ENCODE assay signal across 1 cellular context in genomic region chr11:9571071-9571765, GRCh38.
TF ChIP-seq lines count a peak whose summit lies in the region.

No MANE protein-coding gene starts in this region.

TF ChIP-seq in GM23338, 12 proteins besides CTCF, POLR2A, EP300 and RAD21 (continued from another document):
- TF ChIP-seq ZNF462 (CRISPR knock-in tag; IDR thresholded peaks at IDR 0.05): no peak
- no peak for TF ChIP-seq REST (IDR thresholded peaks at IDR 0.05; ENCODE audit: unreplicated experiment)
- TF ChIP-seq STAT1 (IDR thresholded peaks at IDR 0.05; ENCODE audit: unreplicated experiment): no peak
- no peak for TF ChIP-seq EZH2phosphoT487 (IDR thresholded peaks at IDR 0.05; ENCODE audit: unreplicated experiment)
TF ChIP-seq in GM23338: peak in this region for 0.
